Comparison of ENCODE assay signal across 8 cellular contexts in the genomic region with DNA sequence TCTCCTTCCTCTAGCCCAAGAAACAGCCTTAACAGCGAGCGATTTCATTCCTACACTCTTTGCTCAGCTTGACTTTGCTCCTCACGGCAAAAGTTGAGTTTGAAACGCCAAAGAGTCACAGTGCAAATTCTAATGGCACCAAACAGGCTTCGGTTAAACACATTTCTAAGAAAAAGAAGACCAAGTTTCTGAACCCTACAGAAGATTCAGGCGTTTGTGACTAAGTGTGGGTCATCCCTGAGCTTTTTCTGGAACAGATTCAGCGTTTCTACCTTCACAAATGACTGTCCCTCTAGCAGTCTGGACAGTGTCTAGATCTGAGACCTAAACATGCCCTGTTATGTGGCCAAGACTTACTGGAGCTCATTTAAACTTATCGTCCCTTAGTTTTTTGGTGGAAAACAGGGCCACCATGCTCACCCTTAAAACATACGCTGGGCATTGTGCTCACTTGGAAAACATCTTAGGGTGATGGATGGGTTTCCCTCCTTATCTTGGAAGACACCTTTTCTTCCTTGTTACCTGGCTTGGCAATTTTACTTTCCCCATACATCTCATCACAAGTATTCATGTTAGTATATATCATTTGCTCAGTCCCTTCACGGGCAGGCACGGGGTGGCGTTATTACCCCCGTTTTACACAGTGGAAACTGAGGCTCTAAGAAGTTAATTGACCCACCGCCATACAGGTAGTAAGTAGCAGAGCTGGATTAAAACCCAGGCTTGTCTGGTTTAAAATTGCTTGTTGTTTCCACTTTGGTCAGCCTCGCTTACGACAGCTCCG. TPM values are rescaled to one million over a fixed set of nuclear protein-coding genes. Genes with fewer than 3 reads are reported as not detected.
DNase-seq lines count a peak whose midpoint lies in the region; ATAC-seq and TF ChIP-seq lines count a peak whose summit lies in the region.

No MANE protein-coding gene starts in this region.

- no peaks in the 10 kb centered on the region for H3K79me2 ChIP-seq in OCI-LY3 (ENCODE audit: low read length)

- H3K4me3 Mint-ChIP-seq in CD4-positive, alpha-beta memory T cell: peak overlapping the region; percentile 84 to 92 (median 89)
- peak overlapping the region; percentile 85 to 94 (median 89) for H3K4me3 Mint-ChIP-seq in naive thymus-derived CD8-positive, alpha-beta T cell

- H3K9me3 Mint-ChIP-seq in CD4-positive, alpha-beta memory T cell: no peaks in the 10 kb centered on the region
- H3K9me3 Mint-ChIP-seq in naive thymus-derived CD8-positive, alpha-beta T cell: no peaks in the 10 kb centered on the region

- H3K27me3 Mint-ChIP-seq in CD4-positive, alpha-beta memory T cell: peaks cover 15 to 16% of the 10 kb centered on the region in 2 donors
- H3K27me3 Mint-ChIP-seq in naive thymus-derived CD8-positive, alpha-beta T cell: peaks cover 4 to 27% (median 16%) of the 10 kb centered on the region in 5 donors

- H4K20me1 ChIP-seq in OCI-LY3 (ENCODE audit: insufficient read depth, low read length): no peaks in the 10 kb centered on the region

- peak; percentile 26; the same call in 1 of the 2 replicates for TF ChIP-seq CTCF in OCI-LY3 (IDR thresholded peaks at IDR 0.05; ENCODE audit: low read depth, low read length)
- TF ChIP-seq CTCF in omental fat pad (IDR thresholded peaks at IDR 0.05): no peak

- H3K4me2 ChIP-seq in OCI-LY3 (ENCODE audit: low read length): peak overlapping the region; percentile 92

- intact Hi-C loops in CD4-positive, alpha-beta memory T cell (cut with micrococcal nuclease): loop anchor here (2.0 to 5.0 kb wide), 2 partner anchors 111 to 470 kb away; partner anchors contain the start of genes ARV1, EXOC8, SPRTN and TTC13

- peak overlapping the region in 6 of 7 donors; percentile 3 to 84 (median 53) for H3K27ac Mint-ChIP-seq in CD4-positive, alpha-beta memory T cell
- peak overlapping the region; percentile 14 to 90 (median 84) for H3K27ac Mint-ChIP-seq in naive thymus-derived CD8-positive, alpha-beta T cell

- no peak for ATAC-seq in naive thymus-derived CD8-positive, alpha-beta T cell
- ATAC-seq in GM18861 (IDR thresholded peaks at IDR 0.05; ENCODE audit: unreplicated experiment) (no peak), omental fat pad (ENCODE audit: low FRiP score) (no peak)

- peak in 2 of 5 donors; percentile 8 for DNase-seq in CD4-positive, alpha-beta memory T cell
- no peak for DNase-seq in effector memory CD4-positive, alpha-beta T cell
- peak in 1 of 10 donors; percentile 19 for DNase-seq in naive thymus-derived CD8-positive, alpha-beta T cell
- no peak for DNase-seq in activated effector memory CD4-positive, alpha-beta T cell treated with anti-CD3 and anti-CD28 coated beads, Interleukin-2, amount 50 U/mL, for 16 hours
- DNase-seq in omental fat pad (ENCODE audit: low spot score): no peak
- DNase-seq in stimulated activated naive CD4-positive, alpha-beta T cell (lab: John Stamatoyannopoulos, UW): no peak

- H3K27ac ChIP-seq in CD4-positive, alpha-beta memory T cell (ENCODE audit: low read depth, low read length): peak overlapping the region; percentile 44
- H3K27ac ChIP-seq in OCI-LY3 (ENCODE audit: low read length): no peak overlapping the region
- H3K27ac ChIP-seq in effector memory CD4-positive, alpha-beta T cell (ENCODE audit: insufficient read depth, low read length, poor library complexity, severe bottlenecking): no peak overlapping the region

- peak overlapping the region; percentile 67 for H3K9ac ChIP-seq in OCI-LY3 (ENCODE audit: low read length)

- peaks cover 0 to 2% of the 10 kb centered on the region in 2 donors for H3K36me3 Mint-ChIP-seq in CD4-positive, alpha-beta memory T cell
- H3K36me3 Mint-ChIP-seq in naive thymus-derived CD8-positive, alpha-beta T cell: no peaks in the 10 kb centered on the region

- peaks cover 14% of the 10 kb centered on the region for H3K27me3 ChIP-seq in CD4-positive, alpha-beta memory T cell (ENCODE audit: insufficient read depth, low read length)
- peaks cover 17% of the 10 kb centered on the region for H3K27me3 ChIP-seq in OCI-LY3 (ENCODE audit: low read depth, low read length)
- no peaks in the 10 kb centered on the region for H3K27me3 ChIP-seq in effector memory CD4-positive, alpha-beta T cell (replicated peaks; ENCODE audit: control insufficient read depth, insufficient read depth, low read length, poor library complexity, severe bottlenecking)

- peak overlapping the region; percentile 45 to 75 for H3K4me3 ChIP-seq in CD4-positive, alpha-beta memory T cell (ENCODE audit: low read length in 2 of 2)
- H3K4me3 ChIP-seq in OCI-LY3 (ENCODE audit: low read length): peak overlapping the region; percentile 87
- H3K4me3 ChIP-seq in effector memory CD4-positive, alpha-beta T cell (ENCODE audit: insufficient read depth, low read depth, low read length, poor library complexity, severe bottlenecking): peak overlapping the region; percentile 92

- CTCF ChIA-PET in CD4-positive, alpha-beta memory T cell (lab: Charles Lee; ENCODE audit: partially characterized antibody): no interaction called here

- H3K4me1 Mint-ChIP-seq in CD4-positive, alpha-beta memory T cell: peaks cover 11 to 21% (median 15%) of the 10 kb centered on the region in 4 donors
- H3K4me1 Mint-ChIP-seq in naive thymus-derived CD8-positive, alpha-beta T cell: peaks cover 14 to 42% (median 20%) of the 10 kb centered on the region in 4 donors

- H3K9me3 ChIP-seq in CD4-positive, alpha-beta memory T cell (ENCODE audit: control insufficient read depth in 1 of 2, low read length in 2 of 2): no peaks in the 10 kb centered on the region
- H3K9me3 ChIP-seq in OCI-LY3 (ENCODE audit: insufficient read depth, low read length): no peaks in the 10 kb centered on the region
- no peaks in the 10 kb centered on the region for H3K9me3 ChIP-seq in effector memory CD4-positive, alpha-beta T cell (ENCODE audit: control insufficient read depth, low read length)

- no peaks in the 10 kb centered on the region for H3K36me3 ChIP-seq in CD4-positive, alpha-beta memory T cell (ENCODE audit: insufficient read depth, low read length)
- H3K36me3 ChIP-seq in OCI-LY3 (replicated peaks; ENCODE audit: low read depth, low read length): no peaks in the 10 kb centered on the region
- H3K36me3 ChIP-seq in effector memory CD4-positive, alpha-beta T cell (ENCODE audit: control insufficient read depth, insufficient read depth, low read length): no peaks in the 10 kb centered on the region

- H2AFZ ChIP-seq in OCI-LY3 (ENCODE audit: low read depth, low read length): peak overlapping the region; percentile 71

- POLR2A ChIA-PET in CD4-positive, alpha-beta memory T cell (lab: Charles Lee; ENCODE audit: partially characterized antibody): interaction anchor here (1.0 kb wide), 1 partner anchor 106 kb away, joined by 4 read pairs; no protein-coding TSS in a partner anchor
- POLR2A ChIA-PET in naive thymus-derived CD8-positive, alpha-beta T cell (lab: Charles Lee): interaction anchor here (1.7 kb wide), 1 partner anchor 111 kb away, joined by 5 read pairs; the partner anchor contains the start of genes ARV1 and TTC13

- H3K4me1 ChIP-seq in CD4-positive, alpha-beta memory T cell (ENCODE audit: insufficient read depth, low read length): peaks cover 15% of the 10 kb centered on the region
- H3K4me1 ChIP-seq in OCI-LY3 (ENCODE audit: low read length): peaks cover 10% of the 10 kb centered on the region; the same call in 1 of the 2 replicates
- H3K4me1 ChIP-seq in effector memory CD4-positive, alpha-beta T cell (ENCODE audit: control insufficient read depth, insufficient read depth, low read length, poor library complexity, severe bottlenecking): peaks cover 7% of the 10 kb centered on the region

RNA-seq across cellular contexts. Expression of gene C1orf198, which starts 1.0 kb away (rescaled TPM):
- total RNA-seq in CD4-positive, alpha-beta memory T cell: 1 to 10 TPM; 4.2 to 4.4 TPM
- 1 to 10 TPM; 4.8 to 5.0 TPM for polyA plus RNA-seq in CD4-positive, alpha-beta memory T cell
- 1 to 10 TPM; 8.1 to 8.9 TPM for total RNA-seq in naive thymus-derived CD8-positive, alpha-beta T cell
- 1 to 10 TPM; 5.5 to 7.0 (median 5.9) TPM for polyA plus RNA-seq in naive thymus-derived CD8-positive, alpha-beta T cell
- 10 to 100 TPM; 32.8 to 98.4 (median 63.2) TPM for total RNA-seq in omental fat pad
